11 cellular contexts compared by ENCODE assay signal in genomic region chr12:119686355-119686754, GRCh38.
"Had no signal": no experiment of that assay in that cellular context is flagged by ENCODE, and none has a peak within 500 bp of the region (broad histone marks: within the 10 kb centered on the region; RNA-seq: fewer than 3 reads in every experiment).

No MANE protein-coding gene starts in this region.

- H2AFZ ChIP-seq: hepatocyte had no signal

- H3K9ac ChIP-seq: SK-N-SH had no signal

- H3K9me3 ChIP-seq: SK-N-SH had no signal

- H3K79me2 ChIP-seq: hepatocyte had no signal

- H3K4me3 ChIP-seq: cardiac muscle cell, hepatocyte, lung had no signal

- H3K27ac ChIP-seq: cardiac muscle cell, epithelial cell of prostate had no signal

- H3K4me2 ChIP-seq: hepatocyte, SK-N-SH had no signal

- DNase-seq: activated B cell treated with CpG ODN at 0.5 μM for 24 hours; activated CD4-positive, alpha-beta T cell treated with anti-CD3 and anti-CD28 coated beads, Interleukin-2, amount 10 ng/mL, durations not matched to agents 24 days and 14 days; activated naive CD4-positive, alpha-beta T cell treated with anti-CD3 and anti-CD28 coated beads for 36 hours; effector CD8-positive, alpha-beta T cell; kidney glomerular epithelial cell; SK-N-SH; T-helper 1 cell had no signal

- H3K27me3 ChIP-seq: cardiac muscle cell, hepatocyte had no signal
